13 cellular contexts compared by ENCODE assay signal in the genomic region with DNA sequence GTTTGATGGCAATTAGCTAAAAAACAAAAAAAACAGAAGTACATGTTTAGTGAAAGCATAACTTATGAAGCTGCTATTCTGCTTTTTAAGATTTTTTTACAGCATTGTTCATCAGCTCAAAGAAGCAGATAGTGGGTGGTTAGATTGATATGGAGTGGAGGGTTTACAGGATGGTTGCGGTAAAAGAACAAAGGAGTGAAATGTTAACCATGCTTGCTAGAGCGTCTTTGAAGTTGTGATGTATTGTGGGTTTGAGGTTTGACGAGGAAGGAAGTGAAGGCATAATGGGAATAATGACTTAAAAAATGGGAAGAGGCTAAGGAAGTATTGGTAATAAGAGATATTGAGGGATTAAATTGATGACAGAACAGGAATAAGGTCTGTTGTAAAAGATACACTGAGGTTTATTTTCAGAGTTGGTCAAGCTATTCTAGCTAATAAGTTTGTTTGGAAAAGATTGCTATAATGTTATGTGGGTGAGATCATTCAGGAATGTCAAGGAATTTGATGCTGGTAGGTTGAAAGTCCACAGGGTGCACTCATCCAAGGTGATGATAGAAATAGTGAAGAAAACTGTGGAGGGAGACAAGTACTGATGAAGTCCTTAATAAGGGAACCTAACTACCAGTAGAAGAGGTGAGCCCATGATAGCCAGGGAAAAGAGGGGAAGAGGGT. TPM values are rescaled to one million over a fixed set of nuclear protein-coding genes. Genes with fewer than 3 reads are reported as not detected.
DNase-seq lines count a peak whose midpoint lies in the region; ATAC-seq, FAIRE-seq and TF ChIP-seq lines count a peak whose summit lies in the region.
"Had no signal": no experiment of that assay in that cellular context is flagged by ENCODE, and none has a peak within 500 bp of the region (broad histone marks: within the 10 kb centered on the region; RNA-seq: fewer than 3 reads in every experiment).

No MANE protein-coding gene starts in this region.

- no peaks in the 10 kb centered on the region for H3K9me1 ChIP-seq in keratinocyte (ENCODE audit: control insufficient read depth, extremely low read depth, insufficient read depth, low read length)

- dilution Hi-C loops in keratinocyte (cut with MboI; ENCODE audit: extremely low pct_ligation_motif_present, low sequenced_read_pairs) = no loop called here

- peak; percentile 29 for FAIRE-seq in keratinocyte (lab: Jason Lieb, UNC)

- H3K9me3 ChIP-seq in cardiac muscle cell (ENCODE audit: low read depth) = no peaks in the 10 kb centered on the region
- no peaks in the 10 kb centered on the region for H3K9me3 ChIP-seq in keratinocyte (ENCODE audit: control insufficient read depth, low read depth, low read length)
- H3K9me3 ChIP-seq: ascending aorta had no signal

- ATAC-seq in left ventricle myocardium superior (no peak), WTC11 (peak; percentile 32; the same call in 1 of the 2 replicates), Right ventricle myocardium superior (ENCODE audit: poor library complexity) (no peak)
- ATAC-seq: right cardiac atrium had no signal

- peaks cover 5% of the 10 kb centered on the region for H3K9me3 Mint-ChIP-seq in WTC11
- no peaks in the 10 kb centered on the region for H3K9me3 Mint-ChIP-seq in activated CD4-positive, alpha-beta memory T cell treated with anti-CD3 and anti-CD28 coated beads, Interleukin-2, amount 10 ng/mL, durations not matched to agents 7 days and 5 days

- H3K27me3 ChIP-seq in cardiac muscle cell (no peaks in the 10 kb centered on the region), keratinocyte (ENCODE audit: control insufficient read depth, extremely low read depth, insufficient read depth, low read length) (no peaks in the 10 kb centered on the region)
- H3K27me3 ChIP-seq: ascending aorta had no signal

- H3K4me1 ChIP-seq in cardiac muscle cell (ENCODE audit: low read depth) = peaks cover 4% of the 10 kb centered on the region
- peaks cover 20% of the 10 kb centered on the region for H3K4me1 ChIP-seq in keratinocyte (ENCODE audit: control insufficient read depth, extremely low read depth, insufficient read depth, low read length)

- peaks cover 4% of the 10 kb centered on the region for H3K36me3 Mint-ChIP-seq in WTC11
- peaks cover 4% of the 10 kb centered on the region for H3K36me3 Mint-ChIP-seq in activated CD4-positive, alpha-beta memory T cell treated with anti-CD3 and anti-CD28 coated beads, Interleukin-2, amount 10 ng/mL, durations not matched to agents 7 days and 5 days (ENCODE audit: low read depth)

- H3K4me3 ChIP-seq in cardiac muscle cell (no peak overlapping the region), keratinocyte (ENCODE audit: control insufficient read depth in 2 of 3, extremely low read depth in 1 of 3, insufficient read depth in 2 of 3, low read depth in 1 of 3, low read length in 3 of 3) (no peak overlapping the region)
- H3K4me3 ChIP-seq: ascending aorta had no signal

- peaks cover 45% of the 10 kb centered on the region for H3K4me1 Mint-ChIP-seq in WTC11
- H3K4me1 Mint-ChIP-seq in activated CD4-positive, alpha-beta memory T cell treated with anti-CD3 and anti-CD28 coated beads, Interleukin-2, amount 10 ng/mL, durations not matched to agents 7 days and 5 days = peaks cover 13% of the 10 kb centered on the region

- H3K4me2 ChIP-seq in keratinocyte (ENCODE audit: control insufficient read depth, extremely low read depth, insufficient read depth, low read depth, low read length) = no peak overlapping the region

- POLR2A ChIA-PET in WTC11 (lab: Charles Lee) = no interaction called here
- POLR2A ChIA-PET in activated CD4-positive, alpha-beta memory T cell treated with anti-CD3 and anti-CD28 coated beads, Interleukin-2, amount 10 ng/mL, durations not matched to agents 7 days and 5 days (lab: Charles Lee) = no interaction called here

- H3K27ac ChIP-seq in cardiac muscle cell = peak overlapping the region; percentile 49
- no peak overlapping the region for H3K27ac ChIP-seq in keratinocyte (ENCODE audit: control insufficient read depth, insufficient read depth, low read length)
- H3K27ac ChIP-seq: ascending aorta had no signal

- no peaks in the 10 kb centered on the region for H3K36me3 ChIP-seq in cardiac muscle cell
- no peaks in the 10 kb centered on the region for H3K36me3 ChIP-seq in keratinocyte (ENCODE audit: control insufficient read depth in 2 of 2, extremely low read depth in 1 of 2, insufficient read depth in 2 of 2, low read length in 2 of 2)
- H3K36me3 ChIP-seq: ascending aorta had no signal

- DNase-seq in cardiac muscle cell (ENCODE audit: low read depth in 1 of 2, low spot score in 1 of 2) (peak in 1 of 2 donors; percentile 21), left ventricle myocardium superior (no peak), WTC11 (ENCODE audit: low spot score) (no peak), keratinocyte (ENCODE audit: low read depth, low spot score) (no peak), ureter (ENCODE audit: low spot score) (no peak), Right ventricle myocardium superior (no peak)
- no peak for DNase-seq in activated CD4-positive, alpha-beta memory T cell treated with anti-CD3 and anti-CD28 coated beads, Interleukin-2, amount 10 ng/mL, durations not matched to agents 7 days and 5 days
- no peak for DNase-seq in NK-92 treated with Interleukin-12 subunit alpha and Interleukin-12 subunit beta, amount 100 ng/mL, for 24 hours (lab: John Stamatoyannopoulos, UW)
- DNase-seq: activated CD4-positive, alpha-beta T cell treated with anti-CD3 and anti-CD28 coated beads, Interleukin-2, amount 50 U/mL, for 48 hours; KG1; NCI-H446; right cardiac atrium had no signal

- CTCF ChIA-PET in WTC11 (lab: Charles Lee) = no interaction called here
- CTCF ChIA-PET in activated CD4-positive, alpha-beta memory T cell treated with anti-CD3 and anti-CD28 coated beads, Interleukin-2, amount 10 ng/mL, durations not matched to agents 7 days and 5 days (lab: Charles Lee) = no interaction called here

- H3K4me3 Mint-ChIP-seq in WTC11 = no peak overlapping the region
- H3K4me3 Mint-ChIP-seq in activated CD4-positive, alpha-beta memory T cell treated with anti-CD3 and anti-CD28 coated beads, Interleukin-2, amount 10 ng/mL, durations not matched to agents 7 days and 5 days = no peak overlapping the region

- H3K27me3 Mint-ChIP-seq in WTC11 (ENCODE audit: low read depth) = no peaks in the 10 kb centered on the region
- peaks cover 2% of the 10 kb centered on the region for H3K27me3 Mint-ChIP-seq in activated CD4-positive, alpha-beta memory T cell treated with anti-CD3 and anti-CD28 coated beads, Interleukin-2, amount 10 ng/mL, durations not matched to agents 7 days and 5 days

- intact Hi-C loops in left ventricle myocardium superior (cut with micrococcal nuclease) = no loop called here
- intact Hi-C loops in Right ventricle myocardium superior (cut with DNase I) = no loop called here

- H4K20me1 ChIP-seq in keratinocyte (ENCODE audit: control insufficient read depth, extremely low read depth, insufficient read depth, low read length) = peaks cover 4% of the 10 kb centered on the region

- H3K79me2 ChIP-seq in keratinocyte (ENCODE audit: control insufficient read depth, insufficient read depth, low read length) = peaks cover 91% of the 10 kb centered on the region

- TF ChIP-seq CTCF in cardiac muscle cell (IDR thresholded peaks at IDR 0.05; ENCODE audit: low read depth, low read length) (no peak), WTC11 (IDR thresholded peaks at IDR 0.05) (no peak), keratinocyte (optimal IDR thresholded peaks at IDR 0.05 in 1 of 3, IDR thresholded peaks at IDR 0.05 in 1 of 3, conservative IDR thresholded peaks at IDR 0.05 in 1 of 3; ENCODE audit: extremely low read depth in 1 of 3, insufficient read depth in 2 of 3, low read length in 3 of 3) (no peak)

- no peak overlapping the region for H2AFZ ChIP-seq in keratinocyte (ENCODE audit: control insufficient read depth, low read length)

- peak overlapping the region; percentile 11; the same call in 1 of the 2 replicates for H3K27ac Mint-ChIP-seq in WTC11
- H3K27ac Mint-ChIP-seq in activated CD4-positive, alpha-beta memory T cell treated with anti-CD3 and anti-CD28 coated beads, Interleukin-2, amount 10 ng/mL, durations not matched to agents 7 days and 5 days = no peak overlapping the region

- no peak overlapping the region for H3K9ac ChIP-seq in keratinocyte (ENCODE audit: control insufficient read depth, extremely low read depth, insufficient read depth, low read length)

TF ChIP-seq in WTC11, 78 proteins besides CTCF, POLR2A, EP300 and RAD21 (continues in another document):
- TF ChIP-seq ELF4 (CRISPR knock-in tag; IDR thresholded peaks at IDR 0.05; ENCODE audit: low read depth) = no peak

RNA-seq across cellular contexts. Expression of a gene that starts 14.6 kb away (rescaled TPM):
- total RNA-seq in cardiac muscle cell (13.6 and 17.1 TPM in 2 replicates), left ventricle myocardium superior (12.7 TPM), WTC11 (2021) (10.3 to 13.3 TPM (median 11.4 TPM) in 3 replicates), ureter (31.4 TPM), Right ventricle myocardium superior (12.9 TPM)
- polyA plus RNA-seq in cardiac muscle cell (3.4 and 5.2 TPM in 2 replicates), keratinocyte (9.1 to 16.5 TPM (median 11.4 TPM) in 3 replicates)
- 13.7 TPM for polyA plus RNA-seq in keratinocyte (2011; ENCODE audit: low read depth)
- polyA plus RNA-seq in keratinocyte (2011; cell fraction: cytosol; rRNA removed) = 8.9 and 18.8 TPM in 2 replicates
- 11.8 and 13.3 TPM in 2 replicates for polyA plus RNA-seq in keratinocyte (2011; cell fraction: nucleus; rRNA removed)
- 9.8 and 9.9 TPM in 2 replicates for polyA plus RNA-seq in keratinocyte (2012; ENCODE audit: low replicate concordance)
- polyA minus RNA-seq in keratinocyte = 3.8 to 20.0 TPM (median 8.4 TPM) in 3 replicates
- 20.3 TPM for polyA minus RNA-seq in keratinocyte (2011; cell fraction: cytosol; rRNA and poly(A)+ RNA removed)
- polyA minus RNA-seq in keratinocyte (2011; cell fraction: nucleus; rRNA and poly(A)+ RNA removed) = 11.9 and 24.4 TPM in 2 replicates
- total RNA-seq in activated CD4-positive, alpha-beta memory T cell treated with anti-CD3 and anti-CD28 coated beads, Interleukin-2, amount 10 ng/mL, durations not matched to agents 7 days and 5 days = 10 to 100 TPM; 16.0 to 16.1 TPM
